In the genomic region with DNA sequence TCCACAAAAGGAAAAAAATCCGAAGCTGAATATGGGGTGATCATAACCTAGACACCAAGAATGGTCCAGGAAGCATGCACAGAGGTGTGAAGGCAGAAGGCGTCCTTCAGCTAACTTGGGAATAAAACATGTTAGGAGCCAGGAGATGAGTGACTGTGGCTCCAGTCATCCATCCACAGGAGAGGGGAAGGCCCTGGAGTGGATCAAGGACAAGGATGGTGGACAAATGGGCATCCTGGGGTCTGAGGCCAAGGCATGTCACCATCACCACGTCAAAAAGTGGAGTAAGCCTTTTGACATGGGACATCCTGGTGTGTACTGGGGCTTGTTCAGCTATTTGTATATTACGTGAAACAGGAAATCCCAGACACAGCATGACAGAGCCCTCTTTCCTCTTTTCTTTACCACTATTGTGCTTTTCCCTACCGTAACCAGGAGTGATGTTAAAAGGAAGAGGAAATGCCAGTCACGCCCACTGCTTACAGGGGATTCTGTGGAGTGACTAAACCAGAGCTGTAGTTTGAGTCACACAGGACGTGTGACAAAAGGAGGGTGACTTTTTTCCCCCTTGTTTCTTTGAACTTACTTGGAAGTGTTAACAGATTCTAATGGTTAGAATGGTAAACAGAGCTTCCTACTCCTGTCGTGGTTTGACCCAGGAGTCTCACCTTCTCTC, we compare ENCODE assay signal across 8 cellular contexts. TPM values are rescaled to one million over a fixed set of nuclear protein-coding genes. Genes with fewer than 3 reads are reported as not detected.
A peak's percentile ranks its signal among the peaks of the same experiment; 100 is the strongest.
DNase-seq lines count a peak whose midpoint lies in the region; TF ChIP-seq lines count a peak whose summit lies in the region.

No MANE protein-coding gene starts in this region.

- peaks cover 60% of the 10 kb centered on the region for H3K4me1 Mint-ChIP-seq in activated naive CD8-positive, alpha-beta T cell treated with anti-CD3 and anti-CD28 coated beads for 36 hours

- no peak overlapping the region for H3K4me3 ChIP-seq in GM12865 (ENCODE audit: low read depth, low read length)
- no peak overlapping the region for H3K4me3 ChIP-seq in subcutaneous abdominal adipose tissue (ENCODE audit: low read depth in 1 of 5, low read length in 5 of 5)

- H3K27ac ChIP-seq in subcutaneous abdominal adipose tissue (ENCODE audit: low read depth, low read length): peak overlapping the region; percentile 66

- H3K9me3 Mint-ChIP-seq in activated naive CD8-positive, alpha-beta T cell treated with anti-CD3 and anti-CD28 coated beads for 36 hours: no peaks in the 10 kb centered on the region

- H3K9ac ChIP-seq in subcutaneous abdominal adipose tissue (ENCODE audit: low read length in 5 of 5): peak overlapping the region in 1 of 5 donors; percentile 60

- DNase-seq in GM12865 (ENCODE audit: low read depth) (peak; percentile 57), HCEC 1CT (peak; percentile 71), M059J (ENCODE audit: low read depth) (peak; percentile 95), kidney glomerular epithelial cell (lab: John Stamatoyannopoulos, UW) (peak; percentile 52), NCI-H510A (lab: John Stamatoyannopoulos, UW) (no peak), NCI-H2081 (lab: John Stamatoyannopoulos, UW) (no peak)
- DNase-seq in activated naive CD8-positive, alpha-beta T cell treated with anti-CD3 and anti-CD28 coated beads for 36 hours: peak; percentile 64

- peak overlapping the region; percentile 61 for H3K4me3 Mint-ChIP-seq in activated naive CD8-positive, alpha-beta T cell treated with anti-CD3 and anti-CD28 coated beads for 36 hours

- no peaks in the 10 kb centered on the region for H3K9me3 ChIP-seq in subcutaneous abdominal adipose tissue (ENCODE audit: control insufficient read depth in 5 of 5, low read length in 5 of 5)

- peaks cover 0 to 10% (median 3%) of the 10 kb centered on the region in 5 donors for H3K4me1 ChIP-seq in subcutaneous abdominal adipose tissue (ENCODE audit: control insufficient read depth in 5 of 5, insufficient read depth in 5 of 5, low read length in 5 of 5)

- H3K27me3 Mint-ChIP-seq in activated naive CD8-positive, alpha-beta T cell treated with anti-CD3 and anti-CD28 coated beads for 36 hours: no peaks in the 10 kb centered on the region

- H3K36me3 Mint-ChIP-seq in activated naive CD8-positive, alpha-beta T cell treated with anti-CD3 and anti-CD28 coated beads for 36 hours: peaks cover 44% of the 10 kb centered on the region

- H3K36me3 ChIP-seq in subcutaneous abdominal adipose tissue (ENCODE audit: control insufficient read depth in 5 of 5, insufficient read depth in 5 of 5, low read length in 5 of 5): no peaks in the 10 kb centered on the region

- no peaks in the 10 kb centered on the region for H3K27me3 ChIP-seq in subcutaneous abdominal adipose tissue (ENCODE audit: control insufficient read depth in 5 of 5, insufficient read depth in 4 of 5, low read length in 5 of 5)

- no peak for TF ChIP-seq CTCF in GM12865 (IDR thresholded peaks at IDR 0.05; ENCODE audit: insufficient read depth, low read depth, low read length, missing control alignments)

- H3K27ac Mint-ChIP-seq in activated naive CD8-positive, alpha-beta T cell treated with anti-CD3 and anti-CD28 coated beads for 36 hours: peak overlapping the region; percentile 88

RNA-seq across cellular contexts. Expression of a gene that starts 15.4 kb away (rescaled TPM):
- total RNA-seq in M059J (2014; rRNA removed; shearing (Covaris generic)): 17.6 and 25.5 TPM in 2 replicates
- 10 to 100 TPM; 50.3 to 54.3 TPM for total RNA-seq in activated naive CD8-positive, alpha-beta T cell treated with anti-CD3 and anti-CD28 coated beads for 36 hours

RNA-seq across cellular contexts. Expression of a gene that starts 57.4 kb away (rescaled TPM):
- total RNA-seq in M059J (2014; rRNA removed; shearing (Covaris generic)): 39.0 and 40.1 TPM in 2 replicates
- total RNA-seq in activated naive CD8-positive, alpha-beta T cell treated with anti-CD3 and anti-CD28 coated beads for 36 hours: 10 to 100 TPM; 46.0 to 50.3 TPM

RNA-seq across cellular contexts. Expression of a gene that starts 57.7 kb away (rescaled TPM):
- 21.7 and 32.4 TPM in 2 replicates for total RNA-seq in M059J (2014; rRNA removed; shearing (Covaris generic))
- 10 to 100 TPM; 31.5 to 33.7 TPM for total RNA-seq in activated naive CD8-positive, alpha-beta T cell treated with anti-CD3 and anti-CD28 coated beads for 36 hours

Comparison
In these comparisons a context has a peak if more than half of its experiments do, and no peak if none do; other contexts are left out.
1. DNase-seq: peak in GM12865 (single experiment), HCEC 1CT (single experiment), M059J (single experiment), activated naive CD8-positive, alpha-beta T cell treated with anti-CD3 and anti-CD28 coated beads for 36 hours (single experiment) and kidney glomerular epithelial cell (single experiment); none in NCI-H510A (single experiment) and NCI-H2081 (0 of 2).